ENCODE assay signal across 21 cellular contexts in genomic region chr4:40601641-40602040, GRCh38. TPM values are rescaled to one million over a fixed set of nuclear protein-coding genes. Genes with fewer than 3 reads are reported as not detected.
DNase-seq lines count a peak whose midpoint lies in the region; ATAC-seq and TF ChIP-seq lines count a peak whose summit lies in the region.
"Had no signal": no experiment of that assay in that cellular context is flagged by ENCODE, and none has a peak within 500 bp of the region (broad histone marks: within the 10 kb centered on the region; RNA-seq: fewer than 3 reads in every experiment).

No MANE protein-coding gene starts in this region.

- intact Hi-C loops in heart left ventricle (cut with DNase I) (no loop called here), left ventricle myocardium inferior (cut with micrococcal nuclease) (no loop called here), left ventricle myocardium superior (cut with micrococcal nuclease) (no loop called here), testis (cut with DNase I; ENCODE audit: low total_unique reads) (no loop called here)

- H3K36me3 ChIP-seq in heart left ventricle = no peaks in the 10 kb centered on the region
- H3K36me3 ChIP-seq in left ventricle myocardium inferior = no peaks in the 10 kb centered on the region
- no peaks in the 10 kb centered on the region for H3K36me3 ChIP-seq in testis (ENCODE audit: low read depth, missing control alignments)

- no peaks in the 10 kb centered on the region for H3K9me3 ChIP-seq in heart left ventricle
- no peaks in the 10 kb centered on the region for H3K9me3 ChIP-seq in left ventricle myocardium inferior (replicated peaks)
- no peaks in the 10 kb centered on the region for H3K9me3 ChIP-seq in testis
- H3K9me3 ChIP-seq: mucosa of descending colon had no signal

- no peaks in the 10 kb centered on the region for H3K27me3 ChIP-seq in heart left ventricle
- H3K27me3 ChIP-seq in left ventricle myocardium inferior (ENCODE audit: low read depth) = peaks cover 10% of the 10 kb centered on the region
- no peaks in the 10 kb centered on the region for H3K27me3 ChIP-seq in testis

- WGBS in heart left ventricle, 4 donors = 80 to 84% (median 83%) methylated on average over 7 of the region's 7 CpGs
- 76 to 82% methylated on average over 7 of the region's 7 CpGs for WGBS in testis, 2 donors

- TF ChIP-seq CTCF in heart left ventricle (IDR thresholded peaks at IDR 0.05) = no peak
- TF ChIP-seq CTCF in left ventricle myocardium inferior (IDR thresholded peaks at IDR 0.05; ENCODE audit: borderline replicate concordance) = no peak
- no peak for TF ChIP-seq CTCF in testis (IDR thresholded peaks at IDR 0.05)

- H3K27ac ChIP-seq in heart left ventricle = peak overlapping the region in 2 of 12 donors; percentile 22 to 93
- no peak overlapping the region for H3K27ac ChIP-seq in left ventricle myocardium inferior (replicated peaks)
- H3K27ac ChIP-seq in testis = peak overlapping the region; percentile 3 to 49
- H3K27ac ChIP-seq: RWPE1 had no signal

- DNase-seq in heart left ventricle (no peak), left ventricle myocardium inferior (no peak), NOMO-1 treated with dmso at 0.1 percent for 144 hours (lab: John Stamatoyannopoulos, UW; ENCODE audit: unreplicated experiment) (peak; percentile 64), left ventricle myocardium superior (peak; percentile 29), testis (no peak), DMS79 (lab: John Stamatoyannopoulos, UW) (no peak), NCI-H510A (lab: John Stamatoyannopoulos, UW) (no peak)
- DNase-seq: activated CD4-positive, alpha-beta T cell treated with anti-CD3 and anti-CD28 coated beads, Interleukin-2, amount 10 ng/mL, durations not matched to agents 24 days and 14 days; cortex of kidney; GDM1; GOT3; KG1; mucosa of descending colon; NCI-H1105 treated with DMSO at 0.1 percent for 48 hours; NCI-H2081 treated with DMSO at 0.1 percent for 48 hours; NCI-H446; nucleus accumbens; right cardiac atrium; T-cell had no signal

- H3K4me3 ChIP-seq in heart left ventricle = no peak overlapping the region
- H3K4me3 ChIP-seq in left ventricle myocardium inferior = no peak overlapping the region
- no peak overlapping the region for H3K4me3 ChIP-seq in testis
- H3K4me3 ChIP-seq: mucosa of descending colon had no signal

- ATAC-seq in heart left ventricle (peak in 3 of 4 donors; percentile 31 to 49 (median 39)), left ventricle myocardium superior (peak; percentile 58), GM19023 (IDR thresholded peaks at IDR 0.05; ENCODE audit: unreplicated experiment) (no peak)
- ATAC-seq: T-cell had no signal

- H3K4me1 ChIP-seq in heart left ventricle (peaks cover 0 to 29% (median 0%) of the 10 kb centered on the region in 12 donors), left ventricle myocardium inferior (no peaks in the 10 kb centered on the region), testis (peaks cover 9% of the 10 kb centered on the region)

- no peak for TF ChIP-seq POLR2A in heart left ventricle (IDR thresholded peaks at IDR 0.05)
- no peak for TF ChIP-seq POLR2A in testis (IDR thresholded peaks at IDR 0.05)

RNA-seq across cellular contexts. Expression of gene RBM47, which starts 28.0 kb away (rescaled TPM):
- 10 to 100 TPM in 2 of 9 donors, 1 to 10 TPM in 6, under 1 TPM in 1; 1.00 to 29.9 (median 3.8) TPM for total RNA-seq in heart left ventricle
- under 1 TPM; 0.50 to 0.91 TPM for polyA plus RNA-seq in heart left ventricle
- total RNA-seq in left ventricle myocardium inferior = 2.7 TPM
- 2.9 TPM for total RNA-seq in left ventricle myocardium superior
- 10 to 100 TPM; 51.7 to 95.1 TPM for total RNA-seq in testis
- polyA plus RNA-seq in testis (ENCODE audit: insufficient read depth, low read depth, low replicate concordance) = 17.8 TPM

Comparison
In these comparisons a context has a peak if more than half of its experiments do, and no peak if none do; other contexts are left out.
1. DNase-seq: peak in NOMO-1 treated with dmso at 0.1 percent for 144 hours (single experiment) and left ventricle myocardium superior (single experiment); none in heart left ventricle (0 of 5), left ventricle myocardium inferior (single experiment), testis (single experiment), DMS79 (single experiment) and NCI-H510A (single experiment).